ENCODE assay signal across 10 cellular contexts in the genomic region with DNA sequence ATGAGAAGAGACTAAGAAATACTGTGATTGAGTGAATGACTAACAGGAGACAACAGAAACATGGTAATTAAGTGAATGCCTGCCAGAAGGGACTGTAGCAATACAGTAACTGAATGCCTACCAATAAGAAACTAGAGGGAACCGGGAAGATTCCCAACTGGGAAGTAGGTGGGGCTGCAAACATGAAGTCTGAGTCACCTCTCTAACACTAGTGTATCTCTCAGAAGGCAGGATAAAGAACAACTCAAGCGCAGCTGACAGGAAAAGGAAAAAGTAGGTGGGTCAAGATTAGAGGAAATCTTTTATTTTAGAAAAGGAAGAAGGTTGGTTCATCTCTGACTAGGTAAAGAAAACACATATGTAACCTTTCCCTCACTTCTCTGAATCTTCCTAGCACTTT. TPM values are rescaled to one million over a fixed set of nuclear protein-coding genes. Genes with fewer than 3 reads are reported as not detected.
DNase-seq lines count a peak whose midpoint lies in the region; ATAC-seq, FAIRE-seq and TF ChIP-seq lines count a peak whose summit lies in the region.
"Had no signal": no experiment of that assay in that cellular context is flagged by ENCODE, and none has a peak within 500 bp of the region (broad histone marks: within the 10 kb centered on the region; RNA-seq: fewer than 3 reads in every experiment).

No MANE protein-coding gene starts in this region.

- H3K9ac ChIP-seq in adipocyte (ENCODE audit: low read length): peak overlapping the region; percentile 32

- 46 to 60% (median 47%) methylated on average over 2 of the region's 2 CpGs for WGBS in small intestine, 3 donors

- H3K27ac ChIP-seq in small intestine (ENCODE audit: low read depth in 1 of 2, low read length in 1 of 2): peak overlapping the region in 1 of 2 donors; percentile 50

- H3K27me3 ChIP-seq in adipocyte (replicated peaks; ENCODE audit: control insufficient read depth, insufficient read depth, low read length) (no peaks in the 10 kb centered on the region), small intestine (ENCODE audit: control insufficient read depth in 2 of 2, insufficient read depth in 2 of 2, low read length in 2 of 2) (no peaks in the 10 kb centered on the region)

- H3K4me1 ChIP-seq in adipocyte (ENCODE audit: control insufficient read depth, insufficient read depth, low read length) (peaks cover 16% of the 10 kb centered on the region), small intestine (ENCODE audit: control insufficient read depth in 2 of 2, insufficient read depth in 1 of 2, low read depth in 1 of 2, low read length in 1 of 2) (peaks cover 0 to 3% of the 10 kb centered on the region in 2 donors)

- H3K4me3 ChIP-seq in adipocyte (ENCODE audit: low read length): no peak overlapping the region
- H3K4me3 ChIP-seq in small intestine (ENCODE audit: low read depth in 1 of 2, low read length in 2 of 2): no peak overlapping the region

- H3K36me3 ChIP-seq in adipocyte (ENCODE audit: control insufficient read depth, insufficient read depth, low read length, severe bottlenecking): peaks cover 57% of the 10 kb centered on the region
- H3K36me3 ChIP-seq in small intestine (ENCODE audit: control insufficient read depth in 2 of 2, insufficient read depth in 2 of 2, low read length in 2 of 2): peaks cover 32 to 58% of the 10 kb centered on the region in 2 donors

- intact Hi-C loops in left cardiac atrium (cut with DNase I): no loop called here

- DNase-seq in GM04504 (ENCODE audit: low read depth) (peak; percentile 92), adipocyte (ENCODE audit: low read depth) (peak; percentile 86), left cardiac atrium (no peak), small intestine (peak; percentile 21), DMS153 (lab: John Stamatoyannopoulos, UW) (no peak), GM13977 (ENCODE audit: low spot score) (no peak)
- DNase-seq in effector CD8-positive, alpha-beta T cell (lab: John Stamatoyannopoulos, UW): no peak
- no peak for DNase-seq in activated CD4-positive, alpha-beta T cell treated with anti-CD3 and anti-CD28 coated beads for 48 hours
- DNase-seq: activated B cell treated with CpG ODN at 0.5 μM for 24 hours, midbrain had no signal

- ATAC-seq in left cardiac atrium: peak; percentile 76 to 97

- in situ Hi-C loops in GM13977 (cut with MboI; ENCODE audit: low pct_unique_long_range_greater_than_20kb, low sequenced_read_pairs, unreplicated experiment): no loop called here

- no peak for FAIRE-seq in small intestine (lab: Jason Lieb, UNC)

- H3K9me3 ChIP-seq in adipocyte (ENCODE audit: control insufficient read depth, low read length): no peaks in the 10 kb centered on the region
- no peaks in the 10 kb centered on the region for H3K9me3 ChIP-seq in small intestine (ENCODE audit: control insufficient read depth, low read depth)

- TF ChIP-seq CTCF in GM13977 (IDR thresholded peaks at IDR 0.05; ENCODE audit: extremely low read depth, insufficient read depth, missing control alignments): no peak

RNA-seq across cellular contexts. Expression of a gene that starts 14.0 kb away (rescaled TPM):
- not detected for total RNA-seq in left cardiac atrium
- polyA plus RNA-seq in small intestine: not detected
- total RNA-seq: activated B cell treated with CpG ODN at 0.5 μM for 24 hours had no signal

RNA-seq across cellular contexts. Expression of a gene that starts 15.1 kb away (rescaled TPM):
- total RNA-seq in left cardiac atrium: 10 to 100 TPM; 16.0 to 16.6 TPM
- polyA plus RNA-seq in small intestine: 100 to 1,000 TPM in 2 of 3 donors, 10 to 100 TPM in 1; 63.4 to 157 (median 142) TPM

RNA-seq across cellular contexts. Expression of a gene that starts 19.5 kb away (rescaled TPM):
- total RNA-seq in left cardiac atrium: not detected
- under 1 TPM in 1 of 3 donors, not detected in 2; 0.09 TPM for polyA plus RNA-seq in small intestine

RNA-seq across cellular contexts. Expression of a gene that starts 20.3 kb away (rescaled TPM):
- not detected for total RNA-seq in left cardiac atrium
- not detected for polyA plus RNA-seq in small intestine
- total RNA-seq: activated B cell treated with CpG ODN at 0.5 μM for 24 hours had no signal

RNA-seq across cellular contexts. Expression of a gene that starts 40.3 kb away (rescaled TPM):
- total RNA-seq in left cardiac atrium: not detected
- polyA plus RNA-seq in small intestine: under 1 TPM in 1 of 3 donors, not detected in 2; 0.06 TPM
- total RNA-seq: activated B cell treated with CpG ODN at 0.5 μM for 24 hours had no signal

Comparison
In these comparisons a context has a peak if more than half of its experiments do, and no peak if none do; other contexts are left out.
1. DNase-seq: peak in GM04504 (single experiment), adipocyte (single experiment) and small intestine (single experiment); none in left cardiac atrium (single experiment), effector CD8-positive, alpha-beta T cell (single experiment), DMS153 (single experiment), activated CD4-positive, alpha-beta T cell treated with anti-CD3 and anti-CD28 coated beads for 48 hours (single experiment) and GM13977 (single experiment).